In genomic region chr19:4803736-4804695, GRCh38 we compare ENCODE assay signal across 9 cellular contexts. TPM values are rescaled to one million over a fixed set of nuclear protein-coding genes. Genes with fewer than 3 reads are reported as not detected.
DNase-seq lines count a peak whose midpoint lies in the region; ATAC-seq, FAIRE-seq and TF ChIP-seq lines count a peak whose summit lies in the region.
"Had no signal": no experiment of that assay in that cellular context is flagged by ENCODE, and none has a peak within 500 bp of the region (broad histone marks: within the 10 kb centered on the region; RNA-seq: fewer than 3 reads in every experiment).

No MANE protein-coding gene starts in this region.

- intact Hi-C loops in activated B cell treated with CpG ODN at 0.5 μM for 24 hours (cut with micrococcal nuclease) (loop anchor here (1.0 kb wide), 1 partner anchor 72 kb away; no protein-coding TSS in a partner anchor), HepG2 (cut with micrococcal nuclease; ENCODE audit: unreplicated experiment) (no loop called here)

- no TSS peak for BruUV-seq in HepG2 (replicated peaks; lab: Mats Ljungman, UMichigan)

- H3K4me3 ChIP-seq in cardiac fibroblast (replicated peaks in 1 of 2; ENCODE audit: low read depth in 2 of 2, low read length in 2 of 2), result no peak overlapping the region
- peak overlapping the region in 1 of 3 experiments; percentile 40; a peak in 1 of 6 replicates for H3K4me3 ChIP-seq in HepG2 (replicated peaks in 1 of 3; ENCODE audit: insufficient read depth in 1 of 3, low read depth in 2 of 3, low read length in 3 of 3)

- H3K36me3 Mint-ChIP-seq in activated B cell treated with CpG ODN at 0.5 μM for 24 hours (ENCODE audit: low read depth), result peaks cover 3% of the 10 kb centered on the region

- no peaks in the 10 kb centered on the region for H4K20me1 ChIP-seq in HepG2 (ENCODE audit: insufficient read depth, low read length)

- peaks cover 15% of the 10 kb centered on the region for H3K4me1 Mint-ChIP-seq in activated B cell treated with CpG ODN at 0.5 μM for 24 hours

- TF ChIP-seq CTCF in activated B cell treated with CpG ODN at 0.5 μM for 24 hours (IDR thresholded peaks at IDR 0.05) (peak; percentile 52), cardiac fibroblast (IDR thresholded peaks at IDR 0.05; ENCODE audit: low read depth, low read length) (peak; percentile 71), HepG2 (CRISPR knock-in tag; IDR thresholded peaks at IDR 0.05) (peak; percentile 95)

- ATAC-seq in activated B cell treated with CpG ODN at 0.5 μM for 24 hours (ENCODE audit: low read depth), result peak; percentile 94
- peak; percentile 87 for ATAC-seq in HepG2
- no peak for ATAC-seq in HG03108 (IDR thresholded peaks at IDR 0.05; ENCODE audit: unreplicated experiment)

- no peak for TF ChIP-seq EP300 in HepG2 (IDR thresholded peaks at IDR 0.05; ENCODE audit: low read depth in 2 of 2, low read length in 2 of 2)
- TF ChIP-seq EP300 in HepG2 (CRISPR knock-in tag; IDR thresholded peaks at IDR 0.05; ENCODE audit: borderline replicate concordance), result no peak

- peak; percentile 45 to 80 (median 55) for DNase-seq in NCI-H1417 (lab: John Stamatoyannopoulos, UW)
- no peak for DNase-seq in NCI-H1417 treated with DMSO at 0.1 percent for 48 hours (lab: John Stamatoyannopoulos, UW)
- DNase-seq in NCI-H1694 (lab: John Stamatoyannopoulos, UW), result peak; percentile 15
- peak; percentile 55 for DNase-seq in activated B cell treated with CpG ODN at 0.5 μM for 24 hours
- DNase-seq in cardiac fibroblast (ENCODE audit: low read depth in 2 of 2), result peak in 1 of 2 donors; percentile 51
- DNase-seq in HepG2 (ENCODE audit: low spot score), result peak; percentile 66
- DNase-seq in stimulated activated CD8-positive, alpha-beta memory T cell treated with anti-CD3 and anti-CD28 coated beads, Interleukin-4, amount 100 ng/mL, for 48 hours, result peak; percentile 83

- H3K36me3 ChIP-seq in HepG2 (replicated peaks in 1 of 2; ENCODE audit: control insufficient read depth in 1 of 2, insufficient read depth in 2 of 2, low read length in 2 of 2), result no peaks in the 10 kb centered on the region

- no peaks in the 10 kb centered on the region for H3K27me3 Mint-ChIP-seq in activated B cell treated with CpG ODN at 0.5 μM for 24 hours

- in situ Hi-C loops in HepG2 (cut with HindIII; ENCODE audit: extremely low pct_ligation_motif_present, low pct_unique_long_range_greater_than_20kb), result no loop called here

- no peaks in the 10 kb centered on the region for H3K9me3 ChIP-seq in HepG2 (ENCODE audit: low read length)

- peak; percentile 60 for FAIRE-seq in HepG2 (lab: Jason Lieb, UNC)
- FAIRE-seq: frontal cortex had no signal

- no peak overlapping the region for H2AFZ ChIP-seq in HepG2 (ENCODE audit: low read length)

- H3K27me3 ChIP-seq in HepG2 (ENCODE audit: control insufficient read depth in 1 of 2, insufficient read depth in 2 of 2, low read length in 2 of 2), result no peaks in the 10 kb centered on the region

- CTCF ChIA-PET in activated B cell treated with CpG ODN at 0.5 μM for 24 hours (lab: Charles Lee), result interaction anchor here (1.0 to 11.6 kb wide), 3 partner anchors 13 to 48 kb away, joined by 3 to 292 read pairs (median 11); partner anchors contain the start of gene FEM1A
- CTCF ChIA-PET in HepG2 (lab: Yijun Ruan, JAX; ENCODE audit: low intra/inter-chr PET ratio, low total read pairs), result interaction anchor here (0.7 to 4.0 kb wide), 4 partner anchors 13 to 245 kb away, joined by 3 to 59 read pairs (median 4); partner anchors contain the start of gene FEM1A

- 47% methylated on average over 18 of the region's 33 CpGs for WGBS in HepG2 (ENCODE audit: low lambda C conversion rate)

- TF ChIP-seq RAD21 in HepG2 (CRISPR knock-in tag; IDR thresholded peaks at IDR 0.05), result peak; percentile 96

- H3K4me2 ChIP-seq in HepG2 (ENCODE audit: low read depth, low read length), result peak overlapping the region; percentile 28; the same call in 1 of the 2 replicates

- H3K27ac ChIP-seq in HepG2 (ENCODE audit: extremely low read length, insufficient read depth, low read length), result no peak overlapping the region

- no peak overlapping the region for H3K9ac ChIP-seq in HepG2 (ENCODE audit: insufficient read depth, low read depth, low read length)

- peaks cover 29% of the 10 kb centered on the region for H3K4me1 ChIP-seq in HepG2 (ENCODE audit: insufficient read depth, low read length)

- no peak overlapping the region for H3K27ac Mint-ChIP-seq in activated B cell treated with CpG ODN at 0.5 μM for 24 hours

- no peak overlapping the region for H3K4me3 Mint-ChIP-seq in activated B cell treated with CpG ODN at 0.5 μM for 24 hours

- no peaks in the 10 kb centered on the region for H3K79me2 ChIP-seq in HepG2 (ENCODE audit: insufficient read depth, low read length)

- no peak for TF ChIP-seq POLR2A in HepG2 (IDR thresholded peaks at IDR 0.05; ENCODE audit: insufficient read depth in 1 of 2, low read depth in 2 of 2, low read length in 2 of 2)

- H3K9me3 Mint-ChIP-seq in activated B cell treated with CpG ODN at 0.5 μM for 24 hours, result no peaks in the 10 kb centered on the region

- POLR2A ChIA-PET in activated B cell treated with CpG ODN at 0.5 μM for 24 hours (lab: Charles Lee), result no interaction called here
- POLR2A ChIA-PET in HepG2 (lab: Yijun Ruan, JAX), result no interaction called here

TF ChIP-seq in HepG2, 621 proteins besides CTCF, POLR2A, EP300 and RAD21 (continues in another document):
- TF ChIP-seq THAP11 (CRISPR knock-in tag; IDR thresholded peaks at IDR 0.05) (peak; percentile 63; the same call in 1 of the 2 replicates), ADNP (CRISPR knock-in tag; IDR thresholded peaks at IDR 0.05) (0 out of 2 replicates have a peak, but pooled peaks have one; percentile 75), STAG1 (CRISPR knock-in tag; IDR thresholded peaks at IDR 0.05) (peak; percentile 93), THRA (CRISPR knock-in tag; IDR thresholded peaks at IDR 0.05; ENCODE audit: borderline replicate concordance) (peak; percentile 45; the same call in 1 of the 2 replicates)

RNA-seq across cellular contexts. Expression of gene FEM1A, which starts 12.5 kb away (rescaled TPM):
- total RNA-seq in activated B cell treated with CpG ODN at 0.5 μM for 24 hours (16.7 and 17.9 TPM in 2 replicates), HepG2 (2016; rRNA removed; fragmentation: Illumina TruSeq; extraction: Trizol) (10.8 and 11.6 TPM in 2 replicates)
- 1.9 and 2.0 TPM in 2 replicates for total RNA-seq in HepG2 (2016; cell fraction: cytosol; rRNA removed; fragmentation: Illumina TruSeq; extraction: Trizol; ENCODE audit: low read depth)
- 10.8 and 11.2 TPM in 2 replicates for total RNA-seq in HepG2 (2016; cell fraction: insoluble cytoplasmic fraction; rRNA removed; fragmentation: Illumina TruSeq; extraction: Trizol)
- total RNA-seq in HepG2 (2016; cell fraction: membrane; rRNA removed; fragmentation: Illumina TruSeq; extraction: Trizol), result 8.3 and 9.0 TPM in 2 replicates
- 6.7 and 7.8 TPM in 2 replicates for total RNA-seq in HepG2 (2016; cell fraction: nucleus; rRNA removed; fragmentation: Illumina TruSeq; extraction: Trizol)
- polyA plus RNA-seq in HepG2 (2011; rRNA removed), result 3.2 and 4.2 TPM in 2 replicates
- 3.1 and 4.4 TPM in 2 replicates for polyA plus RNA-seq in HepG2 (2011; cell fraction: cytosol; rRNA removed)
- polyA plus RNA-seq in HepG2 (2011; cell fraction: nucleus; rRNA removed), result 3.3 and 4.8 TPM in 2 replicates
- polyA plus RNA-seq in HepG2 (2012), result 0.23 and 0.29 TPM in 2 replicates
- 0.88 and 1.0 TPM in 2 replicates for polyA plus RNA-seq in HepG2 (2016; cell fraction: cytosol; fragmentation: Illumina TruSeq; extraction: Trizol; ENCODE audit: low read depth)
- 8.3 and 9.1 TPM in 2 replicates for polyA plus RNA-seq in HepG2 (2016; cell fraction: insoluble cytoplasmic fraction; fragmentation: Illumina TruSeq; extraction: Trizol; ENCODE audit: low read depth)
- 4.1 and 4.3 TPM in 2 replicates for polyA plus RNA-seq in HepG2 (2016; cell fraction: membrane; fragmentation: Illumina TruSeq; extraction: Trizol; ENCODE audit: low read depth)
- 6.8 TPM in 2 replicates for polyA plus RNA-seq in HepG2 (2016; cell fraction: nucleus; fragmentation: Illumina TruSeq; extraction: Trizol; ENCODE audit: insufficient read depth, low read depth)
- polyA minus RNA-seq in HepG2 (2011; rRNA and poly(A)+ RNA removed; ENCODE audit: low replicate concordance), result 16.5 and 16.7 TPM in 2 replicates
- 4.8 and 5.5 TPM in 2 replicates for polyA minus RNA-seq in HepG2 (2011; cell fraction: cytosol; rRNA and poly(A)+ RNA removed)
- 6.6 and 7.5 TPM in 2 replicates for polyA minus RNA-seq in HepG2 (2011; cell fraction: nucleus; rRNA and poly(A)+ RNA removed)

RNA-seq across cellular contexts. Expression of gene TICAM1, which starts 27.5 kb away (rescaled TPM):
- total RNA-seq in activated B cell treated with CpG ODN at 0.5 μM for 24 hours (34.4 and 39.4 TPM in 2 replicates), HepG2 (2016; rRNA removed; fragmentation: Illumina TruSeq; extraction: Trizol) (0.95 and 1.3 TPM in 2 replicates)
- 0.30 and 0.44 TPM in 2 replicates for total RNA-seq in HepG2 (2016; cell fraction: cytosol; rRNA removed; fragmentation: Illumina TruSeq; extraction: Trizol; ENCODE audit: low read depth)
- 1.0 and 1.3 TPM in 2 replicates for total RNA-seq in HepG2 (2016; cell fraction: insoluble cytoplasmic fraction; rRNA removed; fragmentation: Illumina TruSeq; extraction: Trizol)
- total RNA-seq in HepG2 (2016; cell fraction: membrane; rRNA removed; fragmentation: Illumina TruSeq; extraction: Trizol), result 1.2 and 1.4 TPM in 2 replicates
- total RNA-seq in HepG2 (2016; cell fraction: nucleus; rRNA removed; fragmentation: Illumina TruSeq; extraction: Trizol), result 0.47 and 1.1 TPM in 2 replicates
- 0.33 and 0.61 TPM in 2 replicates for polyA plus RNA-seq in HepG2 (2011; rRNA removed)
- polyA plus RNA-seq in HepG2 (2011; cell fraction: cytosol; rRNA removed), result 0.45 and 0.47 TPM in 2 replicates
- 1.7 and 2.4 TPM in 2 replicates for polyA plus RNA-seq in HepG2 (2011; cell fraction: nucleus; rRNA removed)
- 2.7 and 4.4 TPM in 2 replicates for polyA plus RNA-seq in HepG2 (2012)
- 0.70 and 0.91 TPM in 2 replicates for polyA plus RNA-seq in HepG2 (2016; cell fraction: cytosol; fragmentation: Illumina TruSeq; extraction: Trizol; ENCODE audit: low read depth)
- 3.0 and 3.7 TPM in 2 replicates for polyA plus RNA-seq in HepG2 (2016; cell fraction: insoluble cytoplasmic fraction; fragmentation: Illumina TruSeq; extraction: Trizol; ENCODE audit: low read depth)
- 1.5 and 1.9 TPM in 2 replicates for polyA plus RNA-seq in HepG2 (2016; cell fraction: membrane; fragmentation: Illumina TruSeq; extraction: Trizol; ENCODE audit: low read depth)
- polyA plus RNA-seq in HepG2 (2016; cell fraction: nucleus; fragmentation: Illumina TruSeq; extraction: Trizol; ENCODE audit: insufficient read depth, low read depth), result 4.0 and 4.6 TPM in 2 replicates
- 0.70 and 1.7 TPM in 2 replicates for polyA minus RNA-seq in HepG2 (2011; rRNA and poly(A)+ RNA removed; ENCODE audit: low replicate concordance)
- polyA minus RNA-seq in HepG2 (2011; cell fraction: cytosol; rRNA and poly(A)+ RNA removed), result 1.4 and 1.6 TPM in 2 replicates
- polyA minus RNA-seq in HepG2 (2011; cell fraction: nucleus; rRNA and poly(A)+ RNA removed), result 0.50 and 0.52 TPM in 2 replicates

Comparison
In these comparisons a context has a peak if more than half of its experiments do, and no peak if none do; other contexts are left out.
1. RNA of gene TICAM1, which starts 27.5 kb away (total RNA-seq): 34.4 to 39.4 TPM in activated B cell treated with CpG ODN at 0.5 μM for 24 hours; 0.30 to 1.4 TPM in HepG2; every median in the first group is over 10 times any median in the second.
2. Peak in every context shown above with its lines, with median percentiles within 50 percentile points of each other: CTCF ChIP-seq.